Comparison of ENCODE assay signal across 1 cellular context in the genomic region with DNA sequence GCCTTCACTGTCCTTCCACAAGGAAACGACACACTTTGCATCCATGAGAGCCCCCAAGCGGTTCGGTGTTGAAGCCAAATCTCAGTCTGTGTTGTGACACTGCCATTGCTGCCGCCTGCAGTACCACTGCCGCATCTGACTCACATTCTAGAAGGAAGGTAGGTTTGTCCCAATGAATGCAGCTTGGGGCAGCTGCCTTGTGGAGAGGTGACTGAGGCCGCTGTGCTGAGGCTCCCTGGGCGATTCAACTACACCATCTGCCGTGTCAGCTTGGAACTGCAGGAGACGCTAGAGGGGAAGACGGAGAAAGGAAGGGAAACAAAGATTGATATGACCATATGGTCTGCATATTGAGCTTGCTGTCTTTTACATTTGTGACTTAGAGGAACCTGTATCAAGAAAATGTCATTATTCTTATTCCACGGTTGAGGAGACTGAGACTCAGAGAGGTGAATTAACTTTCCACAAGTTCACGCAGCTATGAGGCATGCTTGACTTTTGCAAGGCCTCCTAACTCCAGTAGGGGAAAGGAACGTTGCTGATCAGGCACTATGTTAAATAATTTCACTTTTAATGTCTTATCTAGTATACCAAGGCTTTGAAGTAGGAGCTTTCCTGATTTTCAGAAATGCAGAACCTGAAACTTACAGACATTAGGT.
TF ChIP-seq lines count a peak whose summit lies in the region.

No MANE protein-coding gene starts in this region.

TF ChIP-seq in HepG2, 621 proteins besides CTCF, POLR2A, EP300 and RAD21 (continued from another document and continues in another):
- TF ChIP-seq AHDC1 (CRISPR knock-in tag; IDR thresholded peaks at IDR 0.05; ENCODE audit: borderline replicate concordance) (no peak), PAF1 (CRISPR knock-in tag; IDR thresholded peaks at IDR 0.05) (no peak), ZNF710 (CRISPR knock-in tag; IDR thresholded peaks at IDR 0.05; ENCODE audit: borderline replicate concordance) (no peak), ZNF430 (CRISPR knock-in tag; IDR thresholded peaks at IDR 0.05) (peak; percentile 84; the same call in 1 of the 2 replicates), NBN (conservative IDR thresholded peaks at IDR 0.05) (no peak), SMC3 (IDR thresholded peaks at IDR 0.05; ENCODE audit: low read length) (peak; percentile 93), ZNF574 (CRISPR knock-in tag; IDR thresholded peaks at IDR 0.05) (0 out of 2 replicates have a peak, but pooled peaks have one; percentile 26), ZNF460 (CRISPR knock-in tag; IDR thresholded peaks at IDR 0.05; ENCODE audit: borderline replicate concordance) (no peak), KDM2A (CRISPR knock-in tag; IDR thresholded peaks at IDR 0.05; ENCODE audit: borderline replicate concordance, low read depth) (peak; percentile 88), RNF2 (conservative IDR thresholded peaks at IDR 0.05; ENCODE audit: low read depth) (peak; percentile 49; the same call in 1 of the 2 replicates), KDM5A (IDR thresholded peaks at IDR 0.05; ENCODE audit: borderline replicate concordance, low read length) (no peak), PPARG (CRISPR knock-in tag; conservative IDR thresholded peaks at IDR 0.05) (0 out of 2 replicates have a peak, but pooled peaks have one; percentile 16), ZNF784 (CRISPR knock-in tag; IDR thresholded peaks at IDR 0.05; ENCODE audit: borderline replicate concordance) (0 out of 2 replicates have a peak, but pooled peaks have one; percentile 42), ZNF138 (CRISPR knock-in tag; IDR thresholded peaks at IDR 0.05; ENCODE audit: low read depth) (no peak), ZNF34 (CRISPR knock-in tag; IDR thresholded peaks at IDR 0.05; ENCODE audit: borderline replicate concordance) (0 out of 2 replicates have a peak, but pooled peaks have one; percentile 42), IKZF4 (CRISPR knock-in tag; IDR thresholded peaks at IDR 0.05; ENCODE audit: borderline replicate concordance, low read depth, not compliant biosample characterization) (no peak), NFE2L1 (CRISPR knock-in tag; IDR thresholded peaks at IDR 0.05; ENCODE audit: borderline replicate concordance) (no peak), ZNF331 (CRISPR knock-in tag; IDR thresholded peaks at IDR 0.05) (peak; percentile 57; the same call in 1 of the 2 replicates), TERF1 (CRISPR knock-in tag; IDR thresholded peaks at IDR 0.05) (no peak), RFXANK (CRISPR knock-in tag; IDR thresholded peaks at IDR 0.05) (no peak), ZNF143 (CRISPR knock-in tag; IDR thresholded peaks at IDR 0.05) (no peak), MTF1 (CRISPR knock-in tag; IDR thresholded peaks at IDR 0.05) (no peak), FOXK2 (IDR thresholded peaks at IDR 0.05) (no peak), CEBPG (CRISPR knock-in tag; IDR thresholded peaks at IDR 0.05) (0 out of 2 replicates have a peak, but pooled peaks have one; percentile 11), BRD4 (CRISPR knock-in tag; IDR thresholded peaks at IDR 0.05) (no peak), DPF2 (CRISPR knock-in tag; IDR thresholded peaks at IDR 0.05; ENCODE audit: borderline replicate concordance, low read depth) (no peak), IRF2 (CRISPR knock-in tag; IDR thresholded peaks at IDR 0.05) (peak; percentile 66; the same call in 1 of the 2 replicates), RORA (CRISPR knock-in tag; IDR thresholded peaks at IDR 0.05) (no peak), STAT5B (CRISPR knock-in tag; IDR thresholded peaks at IDR 0.05) (no peak), FOXC1 (CRISPR knock-in tag; IDR thresholded peaks at IDR 0.05; ENCODE audit: borderline replicate concordance) (no peak)
- TF ChIP-seq, protein P1, sequence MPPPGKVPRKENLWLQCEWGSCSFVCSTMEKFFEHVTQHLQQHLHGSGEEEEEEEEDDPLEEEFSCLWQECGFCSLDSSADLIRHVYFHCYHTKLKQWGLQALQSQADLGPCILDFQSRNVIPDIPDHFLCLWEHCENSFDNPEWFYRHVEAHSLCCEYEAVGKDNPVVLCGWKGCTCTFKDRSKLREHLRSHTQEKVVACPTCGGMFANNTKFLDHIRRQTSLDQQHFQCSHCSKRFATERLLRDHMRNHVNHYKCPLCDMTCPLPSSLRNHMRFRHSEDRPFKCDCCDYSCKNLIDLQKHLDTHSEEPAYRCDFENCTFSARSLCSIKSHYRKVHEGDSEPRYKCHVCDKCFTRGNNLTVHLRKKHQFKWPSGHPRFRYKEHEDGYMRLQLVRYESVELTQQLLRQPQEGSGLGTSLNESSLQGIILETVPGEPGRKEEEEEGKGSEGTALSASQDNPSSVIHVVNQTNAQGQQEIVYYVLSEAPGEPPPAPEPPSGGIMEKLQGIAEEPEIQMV (CRISPR knock-in tag; IDR thresholded peaks at IDR 0.05; ENCODE audit: low read depth) = 0 out of 2 replicates have a peak, but pooled peaks have one; percentile 22
- TF ChIP-seq, protein P2, sequence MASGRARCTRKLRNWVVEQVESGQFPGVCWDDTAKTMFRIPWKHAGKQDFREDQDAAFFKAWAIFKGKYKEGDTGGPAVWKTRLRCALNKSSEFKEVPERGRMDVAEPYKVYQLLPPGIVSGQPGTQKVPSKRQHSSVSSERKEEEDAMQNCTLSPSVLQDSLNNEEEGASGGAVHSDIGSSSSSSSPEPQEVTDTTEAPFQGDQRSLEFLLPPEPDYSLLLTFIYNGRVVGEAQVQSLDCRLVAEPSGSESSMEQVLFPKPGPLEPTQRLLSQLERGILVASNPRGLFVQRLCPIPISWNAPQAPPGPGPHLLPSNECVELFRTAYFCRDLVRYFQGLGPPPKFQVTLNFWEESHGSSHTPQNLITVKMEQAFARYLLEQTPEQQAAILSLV (CRISPR knock-in tag; IDR thresholded peaks at IDR 0.05; ENCODE audit: borderline replicate concordance) = no peak; the same call in 1 of the 2 replicates
- TF ChIP-seq, protein P3, sequence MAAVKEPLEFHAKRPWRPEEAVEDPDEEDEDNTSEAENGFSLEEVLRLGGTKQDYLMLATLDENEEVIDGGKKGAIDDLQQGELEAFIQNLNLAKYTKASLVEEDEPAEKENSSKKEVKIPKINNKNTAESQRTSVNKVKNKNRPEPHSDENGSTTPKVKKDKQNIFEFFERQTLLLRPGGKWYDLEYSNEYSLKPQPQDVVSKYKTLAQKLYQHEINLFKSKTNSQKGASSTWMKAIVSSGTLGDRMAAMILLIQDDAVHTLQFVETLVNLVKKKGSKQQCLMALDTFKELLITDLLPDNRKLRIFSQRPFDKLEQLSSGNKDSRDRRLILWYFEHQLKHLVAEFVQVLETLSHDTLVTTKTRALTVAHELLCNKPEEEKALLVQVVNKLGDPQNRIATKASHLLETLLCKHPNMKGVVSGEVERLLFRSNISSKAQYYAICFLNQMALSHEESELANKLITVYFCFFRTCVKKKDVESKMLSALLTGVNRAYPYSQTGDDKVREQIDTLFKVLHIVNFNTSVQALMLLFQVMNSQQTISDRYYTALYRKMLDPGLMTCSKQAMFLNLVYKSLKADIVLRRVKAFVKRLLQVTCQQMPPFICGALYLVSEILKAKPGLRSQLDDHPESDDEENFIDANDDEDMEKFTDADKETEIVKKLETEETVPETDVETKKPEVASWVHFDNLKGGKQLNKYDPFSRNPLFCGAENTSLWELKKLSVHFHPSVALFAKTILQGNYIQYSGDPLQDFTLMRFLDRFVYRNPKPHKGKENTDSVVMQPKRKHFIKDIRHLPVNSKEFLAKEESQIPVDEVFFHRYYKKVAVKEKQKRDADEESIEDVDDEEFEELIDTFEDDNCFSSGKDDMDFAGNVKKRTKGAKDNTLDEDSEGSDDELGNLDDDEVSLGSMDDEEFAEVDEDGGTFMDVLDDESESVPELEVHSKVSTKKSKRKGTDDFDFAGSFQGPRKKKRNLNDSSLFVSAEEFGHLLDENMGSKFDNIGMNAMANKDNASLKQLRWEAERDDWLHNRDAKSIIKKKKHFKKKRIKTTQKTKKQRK (IDR thresholded peaks at IDR 0.05; ENCODE audit: low read length) = no peak
- TF ChIP-seq, protein P4, sequence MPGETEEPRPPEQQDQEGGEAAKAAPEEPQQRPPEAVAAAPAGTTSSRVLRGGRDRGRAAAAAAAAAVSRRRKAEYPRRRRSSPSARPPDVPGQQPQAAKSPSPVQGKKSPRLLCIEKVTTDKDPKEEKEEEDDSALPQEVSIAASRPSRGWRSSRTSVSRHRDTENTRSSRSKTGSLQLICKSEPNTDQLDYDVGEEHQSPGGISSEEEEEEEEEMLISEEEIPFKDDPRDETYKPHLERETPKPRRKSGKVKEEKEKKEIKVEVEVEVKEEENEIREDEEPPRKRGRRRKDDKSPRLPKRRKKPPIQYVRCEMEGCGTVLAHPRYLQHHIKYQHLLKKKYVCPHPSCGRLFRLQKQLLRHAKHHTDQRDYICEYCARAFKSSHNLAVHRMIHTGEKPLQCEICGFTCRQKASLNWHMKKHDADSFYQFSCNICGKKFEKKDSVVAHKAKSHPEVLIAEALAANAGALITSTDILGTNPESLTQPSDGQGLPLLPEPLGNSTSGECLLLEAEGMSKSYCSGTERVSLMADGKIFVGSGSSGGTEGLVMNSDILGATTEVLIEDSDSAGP (CRISPR knock-in tag; IDR thresholded peaks at IDR 0.05; ENCODE audit: borderline replicate concordance) = peak; percentile 39; the same call in 1 of the 2 replicates
